In the genomic region with DNA sequence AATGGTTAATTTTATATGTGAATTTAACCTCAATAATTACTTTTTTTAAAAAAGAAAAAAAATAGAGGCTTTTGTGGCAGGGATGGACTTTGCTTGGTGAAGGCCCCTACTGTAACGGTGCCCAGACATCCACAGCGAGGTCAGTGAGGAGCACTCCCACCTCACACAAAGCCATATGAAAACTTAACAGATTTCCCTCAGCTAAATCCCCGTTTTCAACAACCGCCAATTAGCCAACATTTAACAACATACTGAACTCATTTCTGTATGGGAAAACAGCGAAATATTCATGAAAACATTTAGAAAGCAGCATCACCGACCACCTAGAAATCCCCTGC, we compare ENCODE assay signal across 8 cellular contexts.
A peak's percentile ranks its signal among the peaks of the same experiment; 100 is the strongest.
DNase-seq lines count a peak whose midpoint lies in the region; ATAC-seq and TF ChIP-seq lines count a peak whose summit lies in the region.

No MANE protein-coding gene starts in this region.

- peak overlapping the region; percentile 74 to 85 (median 78) for H3K4me3 ChIP-seq in BLaER1 treated with 17β-estradiol and CSF1 and Interleukin-3, amounts not matched to agents 10 nM and 100 nM
- H3K4me3 ChIP-seq in HL-60 (replicated peaks; ENCODE audit: insufficient read depth, low read length) (peak overlapping the region; percentile 79), choroid plexus epithelial cell (ENCODE audit: low read depth, low read length) (peak overlapping the region; percentile 85), muscle layer of duodenum (ENCODE audit: low read depth in 1 of 2, low read length in 2 of 2) (peak overlapping the region; percentile 90 to 97)

- H3K9me3 ChIP-seq in BLaER1 treated with 17β-estradiol and CSF1 and Interleukin-3, amounts not matched to agents 10 nM and 100 nM (replicated peaks in 1 of 11) = peaks cover 0 to 4% (median 0%) of the 10 kb centered on the region in 11 experiments; a peak in 2 of 22 replicates
- H3K9me3 ChIP-seq in muscle layer of duodenum (ENCODE audit: control insufficient read depth in 1 of 2, low read length in 2 of 2) = no peaks in the 10 kb centered on the region

- peak overlapping the region; percentile 97 to 99 (median 98) for H3K27ac ChIP-seq in BLaER1 treated with 17β-estradiol and CSF1 and Interleukin-3, amounts not matched to agents 10 nM and 100 nM
- H3K27ac ChIP-seq in HL-60 (replicated peaks) (peak overlapping the region; percentile 96), muscle layer of duodenum (ENCODE audit: low read length) (peak overlapping the region; percentile 98)

- H3K36me3 ChIP-seq in BLaER1 treated with 17β-estradiol and CSF1 and Interleukin-3, amounts not matched to agents 10 nM and 100 nM = peaks cover 4 to 30% (median 27%) of the 10 kb centered on the region in 11 experiments; a peak in 20 of 22 replicates
- H3K36me3 ChIP-seq in muscle layer of duodenum (ENCODE audit: control insufficient read depth in 1 of 2, insufficient read depth in 2 of 2, low read length in 2 of 2) = peaks cover 0 to 5% of the 10 kb centered on the region in 2 donors

- DNase-seq in HL-60 (ENCODE audit: low read depth in 1 of 2, low spot score in 1 of 2) = no peak
- DNase-seq in choroid plexus epithelial cell (ENCODE audit: low read depth) = no peak
- no peak for DNase-seq in RPMI8226
- DNase-seq in SKM-1 (lab: John Stamatoyannopoulos, UW; ENCODE audit: unreplicated experiment) = no peak
- DNase-seq in SHP77 (lab: John Stamatoyannopoulos, UW) = no peak

- no peak for TF ChIP-seq CTCF in HL-60 (IDR thresholded peaks at IDR 0.05; ENCODE audit: insufficient read depth, low read length)
- TF ChIP-seq CTCF in choroid plexus epithelial cell (conservative IDR thresholded peaks at IDR 0.05; ENCODE audit: low read depth, low read length) = no peak

- peak overlapping the region; percentile 63 to 84 (median 76) for H3K4me2 ChIP-seq in BLaER1 treated with 17β-estradiol and CSF1 and Interleukin-3, amounts not matched to agents 10 nM and 100 nM

- H3K9ac ChIP-seq in BLaER1 treated with 17β-estradiol and CSF1 and Interleukin-3, amounts not matched to agents 10 nM and 100 nM = peak overlapping the region; percentile 97 to 99 (median 99)

- no peaks in the 10 kb centered on the region for H3K27me3 ChIP-seq in BLaER1 treated with 17β-estradiol and CSF1 and Interleukin-3, amounts not matched to agents 10 nM and 100 nM
- H3K27me3 ChIP-seq in HL-60 (ENCODE audit: insufficient read depth, poor library complexity, severe bottlenecking) (no peaks in the 10 kb centered on the region), muscle layer of duodenum (ENCODE audit: low read depth, low read length) (no peaks in the 10 kb centered on the region)

- H3K4me1 ChIP-seq in BLaER1 treated with 17β-estradiol and CSF1 and Interleukin-3, amounts not matched to agents 10 nM and 100 nM = peaks cover 19 to 39% (median 32%) of the 10 kb centered on the region in 10 experiments
- H3K4me1 ChIP-seq in muscle layer of duodenum (ENCODE audit: control insufficient read depth in 1 of 2, insufficient read depth in 2 of 2, low read length in 2 of 2) = peaks cover 0 to 30% of the 10 kb centered on the region in 2 donors

- peaks cover 28 to 37% (median 34%) of the 10 kb centered on the region in 11 experiments for H4K20me1 ChIP-seq in BLaER1 treated with 17β-estradiol and CSF1 and Interleukin-3, amounts not matched to agents 10 nM and 100 nM

- peak; percentile 13 for ATAC-seq in GM21360 (IDR thresholded peaks at IDR 0.05; ENCODE audit: unreplicated experiment)
